ENCODE assay signal across 9 cellular contexts in the genomic region with DNA sequence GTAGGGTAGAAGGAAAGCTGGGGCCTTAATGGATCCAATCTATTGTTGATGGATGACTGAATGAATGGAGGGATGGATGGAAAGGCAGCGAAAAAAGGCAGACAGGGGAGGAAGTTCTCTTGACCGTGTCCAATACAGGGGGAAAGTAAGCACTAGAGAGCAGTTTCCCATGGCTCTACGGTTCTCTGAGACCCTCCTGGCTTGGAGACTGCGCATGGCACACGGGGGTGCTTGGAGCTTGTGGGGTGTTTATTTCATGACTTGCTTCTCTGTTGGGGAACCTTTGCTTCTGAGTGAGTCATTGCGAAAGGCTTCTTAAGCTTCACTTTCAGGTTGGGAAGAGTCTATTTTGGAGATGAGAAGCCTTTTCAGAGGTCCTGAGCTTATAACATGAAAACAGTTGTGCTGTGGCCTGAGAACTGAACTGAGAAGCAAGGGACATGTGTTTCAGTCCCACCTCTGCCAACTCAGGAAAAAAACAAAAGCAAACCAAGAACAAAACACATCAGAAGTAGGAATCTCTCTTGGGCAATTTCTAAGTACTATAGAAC. TPM values are rescaled to one million over a fixed set of nuclear protein-coding genes. Genes with fewer than 3 reads are reported as not detected.
DNase-seq lines count a peak whose midpoint lies in the region; ATAC-seq and TF ChIP-seq lines count a peak whose summit lies in the region.
"Had no signal": no experiment of that assay in that cellular context is flagged by ENCODE, and none has a peak within 500 bp of the region (broad histone marks: within the 10 kb centered on the region; RNA-seq: fewer than 3 reads in every experiment).

No MANE protein-coding gene starts in this region.

- H3K79me2 ChIP-seq in osteoblast (ENCODE audit: insufficient read depth, low read length), result no peaks in the 10 kb centered on the region

- peak overlapping the region; percentile 37 for H3K4me3 Mint-ChIP-seq in activated T-helper 17 cell treated with anti-CD3 and anti-CD28 coated beads, Interleukin-2, amount 50 U/mL, for 72 hours
- no peak overlapping the region for H3K4me3 Mint-ChIP-seq in CD14-positive monocyte

- H3K36me3 Mint-ChIP-seq in activated T-helper 17 cell treated with anti-CD3 and anti-CD28 coated beads, Interleukin-2, amount 50 U/mL, for 72 hours (ENCODE audit: low read depth), result peaks cover 34% of the 10 kb centered on the region
- no peaks in the 10 kb centered on the region for H3K36me3 Mint-ChIP-seq in CD14-positive monocyte

- peaks cover 60% of the 10 kb centered on the region for H3K4me1 Mint-ChIP-seq in activated T-helper 17 cell treated with anti-CD3 and anti-CD28 coated beads, Interleukin-2, amount 50 U/mL, for 72 hours
- H3K4me1 Mint-ChIP-seq in CD14-positive monocyte, result peaks cover 11% of the 10 kb centered on the region

- H3K27me3 Mint-ChIP-seq in activated T-helper 17 cell treated with anti-CD3 and anti-CD28 coated beads, Interleukin-2, amount 50 U/mL, for 72 hours, result no peaks in the 10 kb centered on the region
- H3K27me3 Mint-ChIP-seq in CD14-positive monocyte (ENCODE audit: low read depth in 3 of 3), result peaks cover 0 to 4% (median 2%) of the 10 kb centered on the region in 3 donors

- H3K9me3 ChIP-seq in osteoblast (ENCODE audit: low read depth, low read length), result no peaks in the 10 kb centered on the region

- H3K9me3 Mint-ChIP-seq in activated T-helper 17 cell treated with anti-CD3 and anti-CD28 coated beads, Interleukin-2, amount 50 U/mL, for 72 hours, result no peaks in the 10 kb centered on the region
- H3K9me3 Mint-ChIP-seq in CD14-positive monocyte, result peaks cover 0 to 2% (median 0%) of the 10 kb centered on the region in 7 donors

- in situ Hi-C loops in GM13976 (cut with MboI; ENCODE audit: low sequenced_read_pairs, unreplicated experiment), result loop anchor here (25.0 kb wide), 1 partner anchor 818 kb away; no protein-coding TSS in a partner anchor

- no peak overlapping the region for H2AFZ ChIP-seq in osteoblast (ENCODE audit: low read length)

- H3K4me2 ChIP-seq in osteoblast (ENCODE audit: insufficient read depth, low read length), result no peak overlapping the region

- intact Hi-C loops in CD14-positive monocyte (cut with micrococcal nuclease), result no loop called here

- H4K20me1 ChIP-seq in osteoblast (ENCODE audit: insufficient read depth, low read length), result no peaks in the 10 kb centered on the region

- H3K27ac Mint-ChIP-seq in activated T-helper 17 cell treated with anti-CD3 and anti-CD28 coated beads, Interleukin-2, amount 50 U/mL, for 72 hours, result peak overlapping the region; percentile 81
- no peak overlapping the region for H3K27ac Mint-ChIP-seq in CD14-positive monocyte

- H3K4me3 ChIP-seq in osteoblast (ENCODE audit: insufficient read depth, low read length), result no peak overlapping the region

- H3K27ac ChIP-seq in osteoblast (ENCODE audit: low read depth, low read length), result no peak overlapping the region

- H3K4me1 ChIP-seq in osteoblast (ENCODE audit: insufficient read depth, low read length), result peaks cover 36% of the 10 kb centered on the region

- ATAC-seq in GM19395 (IDR thresholded peaks at IDR 0.05; ENCODE audit: unreplicated experiment) (peak; percentile 52), HG03039 (IDR thresholded peaks at IDR 0.05; ENCODE audit: unreplicated experiment) (peak; percentile 38)
- peak; percentile 12 for ATAC-seq in activated T-helper 17 cell treated with anti-CD3 and anti-CD28 coated beads, Interleukin-2, amount 50 U/mL, for 72 hours (replicated peaks)

- no peaks in the 10 kb centered on the region for H3K36me3 ChIP-seq in osteoblast (ENCODE audit: insufficient read depth, low read length)

- TF ChIP-seq CTCF in GM13976 (IDR thresholded peaks at IDR 0.05; ENCODE audit: borderline replicate concordance, control extremely low read depth, extremely low read depth, insufficient read depth, missing control alignments) (no peak), CD14-positive monocyte (IDR thresholded peaks at IDR 0.05) (no peak), osteoblast (IDR thresholded peaks at IDR 0.05; ENCODE audit: extremely low read depth, low read depth, low read length) (no peak)

- H3K27me3 ChIP-seq in osteoblast (ENCODE audit: insufficient read depth, low read length), result no peaks in the 10 kb centered on the region

- DNase-seq in GM13976 (ENCODE audit: low spot score) (peak; percentile 41), CD14-positive monocyte (ENCODE audit: low spot score) (no peak), osteoblast (ENCODE audit: insufficient read length, low spot score, missing footprints) (no peak), NCI-H446 (lab: John Stamatoyannopoulos, UW) (no peak), dermis blood vessel endothelial cell (no peak)
- DNase-seq: RPMI8226 had no signal

RNA-seq across cellular contexts. Expression of a gene that starts 12.8 kb away (rescaled TPM):
- total RNA-seq in activated T-helper 17 cell treated with anti-CD3 and anti-CD28 coated beads, Interleukin-2, amount 50 U/mL, for 72 hours, result under 1 TPM; 0.42 to 0.67 TPM
- polyA plus RNA-seq in CD14-positive monocyte, result not detected
- total RNA-seq in osteoblast, result not detected in 2 replicates
- not detected in 2 replicates for total RNA-seq in dermis blood vessel endothelial cell

RNA-seq across cellular contexts. Expression of a gene that starts 37.2 kb away (rescaled TPM):
- total RNA-seq in activated T-helper 17 cell treated with anti-CD3 and anti-CD28 coated beads, Interleukin-2, amount 50 U/mL, for 72 hours, result not detected
- not detected for polyA plus RNA-seq in CD14-positive monocyte
- total RNA-seq in osteoblast, result not detected in 2 replicates
- not detected in 2 replicates for total RNA-seq in dermis blood vessel endothelial cell
